In the genomic region with DNA sequence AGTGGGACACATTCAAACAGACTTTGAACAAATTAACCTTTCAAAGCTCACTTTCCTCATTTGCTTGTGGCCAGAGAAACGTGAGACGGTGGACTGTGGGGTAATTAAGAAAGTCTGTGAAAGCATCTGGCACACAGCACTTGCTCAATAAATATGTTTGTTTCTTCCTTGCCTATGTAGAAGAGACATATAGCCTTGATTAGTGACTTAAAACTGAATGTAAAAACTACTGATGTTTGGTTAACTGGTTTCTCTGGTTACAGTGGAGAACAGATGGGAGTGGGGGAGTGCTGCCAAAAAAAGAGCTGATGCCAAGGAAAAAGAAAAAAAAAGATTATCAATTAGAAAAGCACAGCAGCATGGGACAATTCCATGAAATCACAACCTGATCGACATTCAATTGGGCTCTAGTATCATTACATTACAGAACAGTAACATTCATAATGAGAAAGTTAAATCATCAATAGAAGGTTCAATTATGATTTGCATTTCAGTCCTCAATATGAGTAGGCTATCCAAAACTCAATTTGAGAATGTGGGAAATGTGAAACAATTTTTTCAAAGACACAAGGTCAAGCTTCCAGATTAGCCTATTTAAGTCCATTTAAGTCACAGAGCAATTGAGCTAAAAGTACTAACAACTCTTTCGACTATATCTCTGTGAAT, we compare ENCODE assay signal across 12 cellular contexts. TPM values are rescaled to one million over a fixed set of nuclear protein-coding genes. Genes with fewer than 3 reads are reported as not detected.
DNase-seq lines count a peak whose midpoint lies in the region; ATAC-seq, FAIRE-seq and TF ChIP-seq lines count a peak whose summit lies in the region.
"Had no signal": no experiment of that assay in that cellular context is flagged by ENCODE, and none has a peak within 500 bp of the region (broad histone marks: within the 10 kb centered on the region; RNA-seq: fewer than 3 reads in every experiment).

No MANE protein-coding gene starts in this region.

- ATAC-seq in GM19463 (IDR thresholded peaks at IDR 0.05; ENCODE audit: unreplicated experiment) (no peak), GM21825 (IDR thresholded peaks at IDR 0.05; ENCODE audit: unreplicated experiment) (no peak)
- ATAC-seq: mucosa of descending colon had no signal

- H3K27ac ChIP-seq in ACC112 (ENCODE audit: low read depth, low read length) (peak overlapping the region; percentile 54), OCI-LY7 (ENCODE audit: low read depth, low read length, poor library complexity, severe bottlenecking) (no peak overlapping the region)

- H3K9me2 ChIP-seq in OCI-LY7 (ENCODE audit: insufficient read depth, low read length) = no peaks in the 10 kb centered on the region

- peaks cover 33% of the 10 kb centered on the region for H3K4me1 ChIP-seq in ACC112 (ENCODE audit: control insufficient read depth, insufficient read depth, low read length, unreplicated experiment)
- H3K4me1 ChIP-seq in OCI-LY7 (ENCODE audit: insufficient read depth, low read length, poor library complexity, severe bottlenecking) = peaks cover 55% of the 10 kb centered on the region

- POLR2A ChIA-PET in OCI-LY7 (lab: Charles Lee) = interaction anchor here (0.6 to 4.5 kb wide), 13 partner anchors 8 to 439 kb away, joined by 3 to 46 read pairs (median 6); a partner anchor contains a TSS

- H3K4me3 ChIP-seq in ACC112 (ENCODE audit: low read depth, low read length) = peak overlapping the region; percentile 14
- no peak overlapping the region for H3K4me3 ChIP-seq in OCI-LY7 (ENCODE audit: low read depth, low read length, poor library complexity, severe bottlenecking)
- H3K4me3 ChIP-seq in foreskin fibroblast (ENCODE audit: low read depth in 1 of 2, low read length in 2 of 2) = peak overlapping the region in 1 of 2 donors; percentile 4
- H3K4me3 ChIP-seq in H7 (ENCODE audit: insufficient read depth, low read depth, low read length) = no peak overlapping the region
- H3K4me3 ChIP-seq: mucosa of descending colon had no signal

- H3K4me2 ChIP-seq in OCI-LY7 (ENCODE audit: low read length) = peak overlapping the region; percentile 17; the same call in 1 of the 2 replicates

- peaks cover 29% of the 10 kb centered on the region for H3K9me3 ChIP-seq in OCI-LY7 (ENCODE audit: low read length)
- H3K9me3 ChIP-seq: mucosa of descending colon had no signal

- peaks cover 56% of the 10 kb centered on the region for H4K20me1 ChIP-seq in OCI-LY7 (ENCODE audit: insufficient read depth, low read length)

- DNase-seq in GM19239 (ENCODE audit: insufficient read length, low spot score) (no peak), OCI-LY7 (ENCODE audit: low spot score) (no peak), foreskin fibroblast (peak; percentile 49 to 66), DMS79 (lab: John Stamatoyannopoulos, UW) (no peak), H7 (no peak)
- DNase-seq: DMS153; endodermal cell; mucosa of descending colon; NK-92 treated with Interleukin-12 subunit alpha and Interleukin-12 subunit beta, amount 100 ng/mL, for 24 hours had no signal

- peak; percentile 66 for FAIRE-seq in GM19239 (lab: Jason Lieb, UNC)

- TF ChIP-seq CTCF in OCI-LY7 (conservative IDR thresholded peaks at IDR 0.05; ENCODE audit: low read length) = no peak
- TF ChIP-seq CTCF in foreskin fibroblast (IDR thresholded peaks at IDR 0.05; ENCODE audit: low read depth, low read length) = no peak

- H2AFZ ChIP-seq in ACC112 (ENCODE audit: low read length, unreplicated experiment) (no peak overlapping the region), OCI-LY7 (ENCODE audit: low read length) (no peak overlapping the region)

- no TSS peak for BruUV-seq in OCI-LY7 (replicated peaks; lab: Mats Ljungman, UMichigan)

- CTCF ChIA-PET in OCI-LY7 (lab: Charles Lee; ENCODE audit: unreplicated experiment) = interaction anchor here (1.8 kb wide), 1 partner anchor 9 kb away, joined by 5 read pairs; no protein-coding TSS in a partner anchor

- H3K27me3 ChIP-seq in ACC112 (ENCODE audit: insufficient read depth, low read length) (no peaks in the 10 kb centered on the region), H7 (ENCODE audit: control insufficient read depth, insufficient read depth, low read length) (no peaks in the 10 kb centered on the region)

- H3K79me2 ChIP-seq in ACC112 (ENCODE audit: control insufficient read depth, insufficient read depth, low read length, unreplicated experiment) (peaks cover 99% of the 10 kb centered on the region), OCI-LY7 (ENCODE audit: insufficient read depth, low read depth, low read length) (peaks cover 100% of the 10 kb centered on the region)

- H3K36me3 ChIP-seq in ACC112 (ENCODE audit: insufficient read depth, low read length) (peaks cover 13% of the 10 kb centered on the region), OCI-LY7 (ENCODE audit: insufficient read depth, low read length) (peaks cover 68% of the 10 kb centered on the region), H7 (replicated peaks; ENCODE audit: control insufficient read depth, insufficient read depth, low read length) (no peaks in the 10 kb centered on the region)

- intact Hi-C loops in OCI-LY7 (cut with micrococcal nuclease; ENCODE audit: unreplicated experiment) = no loop called here

RNA-seq across cellular contexts. Expression of a gene that starts 14.7 kb away (rescaled TPM):
- total RNA-seq in OCI-LY7 (2014; rRNA removed; shearing (Covaris generic)) = 50.6 and 56.4 TPM in 2 replicates
- total RNA-seq in OCI-LY7 (2022) = 142 and 155 TPM in 2 replicates
- total RNA-seq in H7 (2014; rRNA removed; shearing (Covaris generic)) = 46.7 and 60.7 TPM in 2 replicates

Comparison
In these comparisons a context has a peak if more than half of its experiments do, and no peak if none do; other contexts are left out.
1. DNase-seq: peak in foreskin fibroblast (2 of 2); none in GM19239 (single experiment), OCI-LY7 (single experiment), DMS79 (single experiment) and H7 (single experiment).